ENCODE assay signal across 4 cellular contexts in the genomic region with DNA sequence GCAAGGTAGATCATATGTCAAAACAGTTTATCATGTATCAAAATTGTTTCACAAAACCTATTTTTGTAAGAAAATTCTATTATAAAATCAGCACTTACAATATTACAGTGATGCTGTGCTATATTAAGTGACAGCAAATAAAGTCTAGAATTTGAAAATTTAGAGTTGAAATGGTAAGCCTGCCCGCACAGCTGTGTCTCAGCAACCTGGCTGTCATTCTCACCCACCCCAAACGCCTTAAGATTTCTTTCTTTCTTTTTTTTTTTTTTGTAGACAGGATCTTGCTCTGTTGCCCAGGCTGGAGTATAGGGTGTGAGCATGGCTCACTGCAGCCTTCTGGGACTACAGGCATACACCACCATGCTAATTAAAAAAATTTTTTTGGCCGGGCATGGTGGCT.
"Had no signal": no experiment of that assay in that cellular context is flagged by ENCODE, and none has a peak within 500 bp of the region (broad histone marks: within the 10 kb centered on the region; RNA-seq: fewer than 3 reads in every experiment).

No MANE protein-coding gene starts in this region.

- H3K4me3 ChIP-seq: K562 had no signal

- DNase-seq: IMR-90 had no signal

- H3K27ac ChIP-seq: HL-60 had no signal

- H3K4me3 Mint-ChIP-seq: IgD-negative memory B cell had no signal

- H3K9me3 Mint-ChIP-seq: IgD-negative memory B cell had no signal

- H3K27ac Mint-ChIP-seq: IgD-negative memory B cell had no signal

- H3K27me3 Mint-ChIP-seq: IgD-negative memory B cell had no signal
